In the genomic region with DNA sequence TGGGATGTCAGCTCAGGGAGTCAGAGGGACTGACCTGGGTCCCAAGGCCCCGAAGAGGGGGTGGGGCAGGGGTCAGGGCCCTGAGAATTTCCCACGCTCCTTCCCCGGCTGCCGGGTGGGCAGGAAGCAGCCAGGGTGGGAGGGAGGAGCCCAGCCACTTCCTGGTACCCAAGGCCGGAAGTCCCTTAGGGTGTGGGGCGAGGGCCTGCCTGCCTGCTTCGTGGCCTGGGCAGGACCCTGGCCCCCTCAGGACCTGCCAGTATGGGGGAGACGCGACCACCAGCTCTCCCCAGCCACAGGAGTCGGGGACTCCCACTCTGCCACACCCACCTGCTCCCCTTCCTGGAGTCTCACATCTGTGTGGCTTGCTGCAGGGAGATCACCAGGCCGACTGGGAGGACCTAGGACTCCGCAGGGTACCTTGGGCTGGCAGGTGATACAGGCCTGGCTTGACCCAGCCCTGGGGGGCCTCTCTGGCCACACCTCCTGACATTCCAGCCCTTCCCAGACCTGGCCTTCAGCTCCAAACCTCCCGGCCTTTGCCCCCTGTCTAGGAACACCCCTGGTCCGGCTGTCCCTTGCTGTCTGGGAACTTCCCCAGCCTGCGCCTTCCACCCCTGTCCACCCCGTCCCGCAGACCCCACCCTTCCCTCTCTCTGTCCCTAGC, we compare ENCODE assay signal across 8 cellular contexts.
DNase-seq lines count a peak whose midpoint lies in the region; ATAC-seq and TF ChIP-seq lines count a peak whose summit lies in the region.

No MANE protein-coding gene starts in this region.

- H3K9me3 ChIP-seq in SK-N-MC (ENCODE audit: low read depth, low read length) (no peaks in the 10 kb centered on the region), iPS-20b (ENCODE audit: insufficient read depth, low read depth, low read length) (no peaks in the 10 kb centered on the region)

- no peak for TF ChIP-seq CTCF in GM12865 (IDR thresholded peaks at IDR 0.05; ENCODE audit: insufficient read depth, low read depth, low read length, missing control alignments)

- ATAC-seq in HG03103 (IDR thresholded peaks at IDR 0.05; ENCODE audit: low read depth, unreplicated experiment) (peak; percentile 29), HG02870 (IDR thresholded peaks at IDR 0.05; ENCODE audit: unreplicated experiment) (no peak)

- DNase-seq in GM12865 (ENCODE audit: low read depth): peak; percentile 95
- DNase-seq in SK-N-MC (ENCODE audit: low read depth, low spot score): no peak
- DNase-seq in stimulated activated CD4-positive, alpha-beta T cell treated with anti-CD3 and anti-CD28 coated beads, Interleukin-1b, Interleukin-23, amount 100 ng/mL, for 48 hours: peak; percentile 66
- no peak for DNase-seq in OCI-M2 (lab: John Stamatoyannopoulos, UW; ENCODE audit: unreplicated experiment)

- H3K27me3 ChIP-seq in iPS-20b (ENCODE audit: insufficient read depth, low read length): no peaks in the 10 kb centered on the region

- H3K4me3 ChIP-seq in GM12865 (ENCODE audit: low read depth, low read length): peak overlapping the region; percentile 83
- H3K4me3 ChIP-seq in SK-N-MC: peak overlapping the region; percentile 51; the same call in 1 of the 2 replicates
- H3K4me3 ChIP-seq in iPS-20b (ENCODE audit: low read length): peak overlapping the region; percentile 38; the same call in 1 of the 2 replicates

- H3K9ac ChIP-seq in SK-N-MC (ENCODE audit: insufficient read length) (no peak overlapping the region), iPS-20b (ENCODE audit: low read depth, low read length) (peak overlapping the region; percentile 37; the same call in 1 of the 2 replicates)

- H3K27ac ChIP-seq in SK-N-MC (peak overlapping the region; percentile 91), angular gyrus (ENCODE audit: low read depth, low read length) (peak overlapping the region; percentile 90), iPS-20b (ENCODE audit: low read length) (peak overlapping the region; percentile 9)

- H3K36me3 ChIP-seq in SK-N-MC (ENCODE audit: insufficient read depth, low read length) (peaks cover 29% of the 10 kb centered on the region), iPS-20b (ENCODE audit: insufficient read depth, low read depth, low read length) (peaks cover 40% of the 10 kb centered on the region)

- peaks cover 29% of the 10 kb centered on the region for H3K4me1 ChIP-seq in iPS-20b (ENCODE audit: insufficient read depth, low read length)

Comparison
In these comparisons a context has a peak if more than half of its experiments do, and no peak if none do; other contexts are left out.
1. DNase-seq: peak in GM12865 (single experiment) and stimulated activated CD4-positive, alpha-beta T cell treated with anti-CD3 and anti-CD28 coated beads, Interleukin-1b, Interleukin-23, amount 100 ng/mL, for 48 hours (single experiment); none in SK-N-MC (single experiment) and OCI-M2 (single experiment).
2. H3K27ac ChIP-seq: peak in every context shown above with its lines; median percentile 91 in SK-N-MC; 90 in angular gyrus; 9 in iPS-20b.
3. Peak in every context shown above with its lines, with median percentiles within 50 percentile points of each other: H3K4me3 ChIP-seq.